22 cellular contexts compared by ENCODE assay signal in genomic region chr7:131511774-131512535, GRCh38. TPM values are rescaled to one million over a fixed set of nuclear protein-coding genes. Genes with fewer than 3 reads are reported as not detected.
DNase-seq lines count a peak whose midpoint lies in the region; ATAC-seq and TF ChIP-seq lines count a peak whose summit lies in the region.
"Had no signal": no experiment of that assay in that cellular context is flagged by ENCODE, and none has a peak within 500 bp of the region (broad histone marks: within the 10 kb centered on the region; RNA-seq: fewer than 3 reads in every experiment).

No MANE protein-coding gene starts in this region.

- no peak for TF ChIP-seq POLR2A in testis (IDR thresholded peaks at IDR 0.05)

- no peak overlapping the region for H3K14ac ChIP-seq in trophoblast cell (ENCODE audit: low read length)

- no peak overlapping the region for H2AFZ ChIP-seq in trophoblast cell (ENCODE audit: insufficient read depth, low read length, poor library complexity)
- H2AFZ ChIP-seq: parathyroid adenoma had no signal

- no peak overlapping the region for H3K4ac ChIP-seq in trophoblast cell (ENCODE audit: low read depth, low read length)

- H3K4me2 ChIP-seq in trophoblast cell (ENCODE audit: low read length): no peak overlapping the region

- H3K23ac ChIP-seq in trophoblast cell (ENCODE audit: low read length): no peak overlapping the region

- H3K27ac ChIP-seq in lung (ENCODE audit: low read depth in 1 of 2, low read length in 1 of 2) (peak overlapping the region; percentile 44 to 49), testis (peak overlapping the region; percentile 18 to 23), trophoblast cell (ENCODE audit: low read depth, low read length) (no peak overlapping the region)
- H3K27ac ChIP-seq: HL-60, parathyroid adenoma, SJCRH30 had no signal

- TF ChIP-seq CTCF in lung (IDR thresholded peaks at IDR 0.05; ENCODE audit: control extremely low read depth, extremely low read depth): no peak
- no peak for TF ChIP-seq CTCF in testis (IDR thresholded peaks at IDR 0.05)

- no peak overlapping the region for H3K9ac ChIP-seq in trophoblast cell (ENCODE audit: low read length)
- H3K9ac ChIP-seq: parathyroid adenoma had no signal

- H4K12ac ChIP-seq in trophoblast cell (ENCODE audit: low read depth, low read length): no peak overlapping the region

- no peak overlapping the region for H4K91ac ChIP-seq in trophoblast cell (ENCODE audit: low read depth, low read length)

- no peaks in the 10 kb centered on the region for H3K9me3 ChIP-seq in lung (ENCODE audit: control insufficient read depth in 2 of 2, insufficient read depth in 1 of 2, low read length in 1 of 2)
- no peaks in the 10 kb centered on the region for H3K9me3 ChIP-seq in testis
- H3K9me3 ChIP-seq in trophoblast cell (ENCODE audit: insufficient read depth, low read depth, low read length): no peaks in the 10 kb centered on the region
- H3K9me3 ChIP-seq: SJCRH30 had no signal

- peaks cover 0 to 11% of the 10 kb centered on the region in 2 donors for H3K4me1 ChIP-seq in lung (ENCODE audit: control insufficient read depth in 2 of 2, insufficient read depth in 2 of 2, low read length in 2 of 2)
- peaks cover 16% of the 10 kb centered on the region for H3K4me1 ChIP-seq in testis
- peaks cover 2% of the 10 kb centered on the region in 2 experiments for H3K4me1 ChIP-seq in trophoblast cell (ENCODE audit: control insufficient read depth in 1 of 2, insufficient read depth in 2 of 2, low read length in 2 of 2)

- H3K4me3 ChIP-seq in lung: no peak overlapping the region
- no peak overlapping the region for H3K4me3 ChIP-seq in testis
- H3K4me3 ChIP-seq in trophoblast cell (ENCODE audit: low read depth, low read length): no peak overlapping the region
- H3K4me3 ChIP-seq: SJCRH30 had no signal

- intact Hi-C loops in testis (cut with DNase I; ENCODE audit: low total_unique reads): no loop called here
- intact Hi-C loops in left colon (cut with DNase I, micrococcal nuclease): no loop called here

- peaks cover 0 to 13% of the 10 kb centered on the region in 2 donors for H3K36me3 ChIP-seq in lung (ENCODE audit: control insufficient read depth in 2 of 2, insufficient read depth in 2 of 2, low read length in 2 of 2)
- H3K36me3 ChIP-seq in testis (ENCODE audit: low read depth, missing control alignments): no peaks in the 10 kb centered on the region
- peaks cover 20 to 29% of the 10 kb centered on the region in 2 experiments for H3K36me3 ChIP-seq in trophoblast cell (ENCODE audit: control insufficient read depth in 1 of 2, insufficient read depth in 2 of 2, low read length in 2 of 2)

- peak; percentile 47 to 80 for DNase-seq in dermis microvascular lymphatic vessel endothelial cell (ENCODE audit: low read depth in 2 of 2)
- no peak for DNase-seq in lung (ENCODE audit: low spot score)
- DNase-seq in testis: peak; percentile 28
- DNase-seq in EL: no peak
- DNase-seq in trophoblast cell: no peak
- no peak for DNase-seq in left colon
- DNase-seq: activated CD4-positive, CD25-positive, alpha-beta regulatory T cell treated with anti-CD3 and anti-CD28 coated beads, Interleukin-2, amount 50 U/mL, for 72 hours; activated gamma-delta T cell treated with Interleukin-2 at 50 U/mL for 16 hours; amygdala; Calu3; foreskin melanocyte; HCEC 1CT; NCI-H524 treated with DMSO at 0.1 percent for 48 hours; SJCRH30; small intestine; stimulated activated CD4-positive, alpha-beta T cell treated with anti-CD3 and anti-CD28 coated beads, Interleukin-4, amount 100 ng/mL, for 24 hours; substantia nigra; T-helper 9 cell had no signal

- no peaks in the 10 kb centered on the region for H3K79me2 ChIP-seq in trophoblast cell (ENCODE audit: control insufficient read depth, insufficient read depth, low read length, poor library complexity)
- H3K79me2 ChIP-seq: parathyroid adenoma had no signal

- TF ChIP-seq RAD21 in Ishikawa (IDR thresholded peaks at IDR 0.05; ENCODE audit: low read depth): no peak

- no peak for TF ChIP-seq EP300 in Ishikawa (IDR thresholded peaks at IDR 0.05; ENCODE audit: borderline replicate concordance)

- no peaks in the 10 kb centered on the region for H3K79me1 ChIP-seq in trophoblast cell (ENCODE audit: low read length)

- no peak overlapping the region for H2BK120ac ChIP-seq in trophoblast cell (ENCODE audit: insufficient read depth, low read length, poor library complexity)

- ATAC-seq in lung (ENCODE audit: insufficient read depth, low FRiP score) (no peak), GM18909 (IDR thresholded peaks at IDR 0.05; ENCODE audit: poor library complexity, unreplicated experiment) (no peak), left colon (no peak)

- H3K18ac ChIP-seq in trophoblast cell (ENCODE audit: low read length): no peak overlapping the region

- H2BK12ac ChIP-seq in trophoblast cell (ENCODE audit: low read length): no peak overlapping the region

- no peak overlapping the region for H2BK5ac ChIP-seq in trophoblast cell (ENCODE audit: low read depth, low read length, poor library complexity)

- no peaks in the 10 kb centered on the region for H3K27me3 ChIP-seq in lung (ENCODE audit: control insufficient read depth, insufficient read depth)
- no peaks in the 10 kb centered on the region for H3K27me3 ChIP-seq in testis
- no peaks in the 10 kb centered on the region for H3K27me3 ChIP-seq in trophoblast cell (ENCODE audit: insufficient read depth, low read length)
- H3K27me3 ChIP-seq: SJCRH30 had no signal

- 57 to 59% methylated on average over 15 of the region's 15 CpGs for WGBS in lung, 2 donors
- 74 to 76% methylated on average over 15 of the region's 15 CpGs for WGBS in testis, 2 donors
- WGBS in trophoblast cell (ENCODE audit: extremely low coverage, insufficient coverage, insufficient read length): no CpG with 5 or more reads among the region's 15 CpGs

- no peak overlapping the region for H4K8ac ChIP-seq in trophoblast cell (ENCODE audit: low read depth, low read length)

- H2AK5ac ChIP-seq in trophoblast cell (ENCODE audit: low read length): no peak overlapping the region

TF ChIP-seq in Ishikawa, 13 proteins besides CTCF, POLR2A, EP300 and RAD21:
- TF ChIP-seq TAF1 (IDR thresholded peaks at IDR 0.05; ENCODE audit: low read depth) (no peak), REST (IDR thresholded peaks at IDR 0.05; ENCODE audit: low read depth) (no peak), TEAD4 (IDR thresholded peaks at IDR 0.05) (no peak), USF1 (IDR thresholded peaks at IDR 0.05) (peak; percentile 47; the same call in 1 of the 2 replicates), ZBTB7A (IDR thresholded peaks at IDR 0.05; ENCODE audit: low read depth) (no peak), FOXM1 (IDR thresholded peaks at IDR 0.05; ENCODE audit: borderline replicate concordance, low read depth) (no peak), MAX (IDR thresholded peaks at IDR 0.05) (0 out of 2 replicates have a peak, but pooled peaks have one; percentile 17)

RNA-seq across cellular contexts. Expression of gene PODXL, which starts 44.5 kb away (rescaled TPM):
- total RNA-seq in dermis microvascular lymphatic vessel endothelial cell (194 and 210 TPM in 2 replicates), lung (100 to 1,000 TPM in 1 of 2 donors, 10 to 100 TPM in 1; 71.2 to 133 TPM), testis (10 to 100 TPM; 15.4 to 19.4 TPM), left colon (10 to 100 TPM in 1 of 2 donors, 1 to 10 TPM in 1; 9.2 to 13.7 TPM)
- polyA plus RNA-seq in lung (10 to 100 TPM; 24.3 to 44.0 TPM), testis (ENCODE audit: insufficient read depth, low read depth, low replicate concordance) (27.3 TPM)
- 124 and 125 TPM in 2 replicates for polyA plus RNA-seq in trophoblast cell (2013)

Comparison
In these comparisons a context has a peak if more than half of its experiments do, and no peak if none do; other contexts are left out.
1. DNase-seq: peak in dermis microvascular lymphatic vessel endothelial cell (2 of 2) and testis (single experiment); none in lung (single experiment), EL (single experiment), trophoblast cell (0 of 2) and left colon (0 of 2).